26 cellular contexts compared by ENCODE assay signal in genomic region chr2:124704056-124704644, GRCh38.
"Had no signal": no experiment of that assay in that cellular context is flagged by ENCODE, and none has a peak within 500 bp of the region (broad histone marks: within the 10 kb centered on the region; RNA-seq: fewer than 3 reads in every experiment).

No MANE protein-coding gene starts in this region.

- ATAC-seq: activated CD4-positive, CD25-positive, alpha-beta regulatory T cell treated with anti-CD3 and anti-CD28 coated beads, Interleukin-2, amount 50 U/mL, for 24 hours; left cardiac atrium; pancreas; sciatic nerve; stimulated activated naive CD8-positive, alpha-beta T cell treated with anti-CD3 and anti-CD28 coated beads, Interleukin-15, Interleukin-2, amounts not matched to agents 100 U/mL and 50 U/mL, for 24 hours had no signal

- H3K27ac ChIP-seq: epithelial cell of prostate, pancreas, prostate gland, skin epidermis, testis, transverse colon, uterus had no signal

- H3K4me3 ChIP-seq: pancreas, prostate gland, skin epidermis, testis, transverse colon, uterus had no signal

- H3K4me1 ChIP-seq: pancreas, prostate gland, testis, uterus had no signal

- H3K27me3 ChIP-seq: pancreas, testis, transverse colon, uterus had no signal

- H3K9me3 ChIP-seq: pancreas, prostate gland, testis, transverse colon, uterus had no signal

- DNase-seq: activated CD4-positive, alpha-beta T cell treated with anti-CD3 and anti-CD28 coated beads for 48 hours; activated CD4-positive, alpha-beta T cell treated with anti-CD3 and anti-CD28 coated beads, Interleukin-2, amount 50 U/mL, for 48 hours; activated CD8-positive, alpha-beta memory T cell treated with anti-CD3 and anti-CD28 coated beads for 24 hours; activated effector memory CD4-positive, alpha-beta T cell treated with Interleukin-2 at 50 U/mL for 16 hours; activated naive CD4-positive, alpha-beta T cell treated with Interleukin-2 at 50 U/mL for 16 hours; anterior cingulate cortex; dermis blood vessel endothelial cell; effector CD4-positive, alpha-beta T cell; hippocampal formation; left cardiac atrium; mammary epithelial cell; naive B cell; nucleus accumbens; pancreas; retina; stimulated activated CD4-positive, alpha-beta T cell treated with anti-CD3 and anti-CD28 coated beads, Interleukin-12 subunit alpha, Interleukin-12 subunit beta, amount 100 ng/mL, for 4 hours; stimulated activated CD4-positive, alpha-beta T cell treated with anti-CD3 and anti-CD28 coated beads, Interleukin-4, amount 100 ng/mL, for 1 hour; stimulated activated naive CD8-positive, alpha-beta T cell treated with anti-CD3 and anti-CD28 coated beads, Interleukin-15, Interleukin-2, amounts not matched to agents 100 U/mL and 50 U/mL, for 24 hours; testis; transverse colon; uterus had no signal

- H3K36me3 ChIP-seq: pancreas, prostate gland, transverse colon, uterus had no signal
